ENCODE assay signal across 28 cellular contexts in the genomic region with DNA sequence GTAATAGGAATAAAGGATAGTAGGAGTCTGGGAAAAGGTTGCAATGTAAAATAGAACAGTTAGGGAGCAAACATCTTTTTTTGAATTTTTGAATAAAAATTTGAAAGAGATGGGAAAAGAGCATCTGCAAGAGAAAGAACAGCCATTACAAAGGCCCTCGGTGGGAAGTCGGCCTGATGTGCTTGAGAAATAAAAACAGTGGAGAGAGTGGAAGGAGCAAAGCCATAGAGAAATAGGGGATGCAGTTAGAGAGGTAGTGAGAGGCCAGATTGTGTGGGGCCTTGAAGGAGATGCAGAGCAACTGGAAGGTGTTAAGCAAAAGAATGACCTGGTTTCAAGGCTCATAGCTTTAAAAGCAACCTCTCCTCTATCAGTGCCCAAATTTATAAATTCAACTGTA.
"Had no signal": no experiment of that assay in that cellular context is flagged by ENCODE, and none has a peak within 500 bp of the region (broad histone marks: within the 10 kb centered on the region; RNA-seq: fewer than 3 reads in every experiment).

No MANE protein-coding gene starts in this region.

- H3K9me3 ChIP-seq: ascending aorta, breast epithelium had no signal

- H3K27me3 ChIP-seq: ascending aorta, breast epithelium, cardiac muscle cell, dorsolateral prefrontal cortex had no signal

- H3K4me3 ChIP-seq: ascending aorta, breast epithelium, cardiac muscle cell, coronary artery, dorsolateral prefrontal cortex had no signal

- H3K4me1 ChIP-seq: ascending aorta, breast epithelium had no signal

- H3K4me3 Mint-ChIP-seq: activated CD4-positive, alpha-beta memory T cell treated with anti-CD3 and anti-CD28 coated beads, Interleukin-2, amount 10 ng/mL, durations not matched to agents 7 days and 5 days; activated CD4-positive, alpha-beta T cell treated with anti-CD3 and anti-CD28 coated beads, Interleukin-2, amount 10 ng/mL, durations not matched to agents 7 days and 5 days; activated naive CD4-positive, alpha-beta T cell treated with anti-CD3 and anti-CD28 coated beads, Interleukin-2, amount 10 ng/mL, durations not matched to agents 7 days and 5 days; activated naive CD8-positive, alpha-beta T cell treated with anti-CD3 and anti-CD28 coated beads, Interleukin-2, amount 10 ng/mL, durations not matched to agents 7 days and 5 days; activated T-cell treated with anti-CD3 and anti-CD28 coated beads, Interleukin-2, amount 50 U/mL, for 24 hours; activated T-cell treated with anti-CD3 and anti-CD28 coated beads, Interleukin-2, amount 50 U/mL, for 72 hours; brain; dendritic cell treated with granulocyte-macrophage colony-stimulating factor and Interleukin-4, amounts not matched to agents 40 ng/mL and 50 ng/mL, for 4 days; endodermal cell had no signal

- DNase-seq: activated CD4-positive, alpha-beta memory T cell treated with anti-CD3 and anti-CD28 coated beads, Interleukin-2, amount 10 ng/mL, durations not matched to agents 7 days and 5 days; activated CD4-positive, alpha-beta T cell treated with anti-CD3 and anti-CD28 coated beads for 1 hour; activated CD4-positive, alpha-beta T cell treated with anti-CD3 and anti-CD28 coated beads for 4 hours; activated CD4-positive, alpha-beta T cell treated with anti-CD3 and anti-CD28 coated beads, Interleukin-2, amount 10 ng/mL, durations not matched to agents 7 days and 5 days; activated CD4-positive, alpha-beta T cell treated with anti-CD3 and anti-CD28 coated beads, Interleukin-2, amount 50 U/mL, for 4 hours; activated CD8-positive, alpha-beta memory T cell treated with anti-CD3 and anti-CD28 coated beads, Interleukin-2, amount 50 U/mL, for 48 hours; activated gamma-delta T cell; activated naive CD4-positive, alpha-beta T cell; activated naive CD4-positive, alpha-beta T cell treated with anti-CD3 and anti-CD28 coated beads, Interleukin-2, amount 10 ng/mL, durations not matched to agents 7 days and 5 days; activated naive CD8-positive, alpha-beta T cell treated with anti-CD3 and anti-CD28 coated beads, Interleukin-2, amount 10 ng/mL, durations not matched to agents 7 days and 5 days; activated T-cell treated with anti-CD3 and anti-CD28 coated beads for 4 hours; activated T-cell treated with anti-CD3 and anti-CD28 coated beads, Interleukin-2, amount 50 U/mL, for 24 hours; activated T-cell treated with anti-CD3 and anti-CD28 coated beads, Interleukin-2, amount 50 U/mL, for 72 hours; central memory CD4-positive, alpha-beta T cell; dorsolateral prefrontal cortex; effector memory CD4-positive, alpha-beta T cell; endodermal cell; foreskin fibroblast; head of caudate nucleus; T-helper 2 cell had no signal

- H3K4me1 Mint-ChIP-seq: activated CD4-positive, alpha-beta memory T cell treated with anti-CD3 and anti-CD28 coated beads, Interleukin-2, amount 10 ng/mL, durations not matched to agents 7 days and 5 days; activated CD4-positive, alpha-beta T cell treated with anti-CD3 and anti-CD28 coated beads, Interleukin-2, amount 10 ng/mL, durations not matched to agents 7 days and 5 days; activated naive CD4-positive, alpha-beta T cell treated with anti-CD3 and anti-CD28 coated beads, Interleukin-2, amount 10 ng/mL, durations not matched to agents 7 days and 5 days; activated naive CD8-positive, alpha-beta T cell treated with anti-CD3 and anti-CD28 coated beads, Interleukin-2, amount 10 ng/mL, durations not matched to agents 7 days and 5 days; brain; endodermal cell had no signal

- H3K27ac Mint-ChIP-seq: activated CD4-positive, alpha-beta memory T cell treated with anti-CD3 and anti-CD28 coated beads, Interleukin-2, amount 10 ng/mL, durations not matched to agents 7 days and 5 days; activated CD4-positive, alpha-beta T cell treated with anti-CD3 and anti-CD28 coated beads, Interleukin-2, amount 10 ng/mL, durations not matched to agents 7 days and 5 days; activated naive CD4-positive, alpha-beta T cell treated with anti-CD3 and anti-CD28 coated beads, Interleukin-2, amount 10 ng/mL, durations not matched to agents 7 days and 5 days; activated naive CD4-positive, alpha-beta T cell treated with anti-CD3 and anti-CD28 coated beads, Interleukin-2, amount 50 U/mL, for 72 hours; activated naive CD8-positive, alpha-beta T cell treated with anti-CD3 and anti-CD28 coated beads, Interleukin-2, amount 10 ng/mL, durations not matched to agents 7 days and 5 days; activated T-cell treated with anti-CD3 and anti-CD28 coated beads, Interleukin-2, amount 50 U/mL, for 24 hours; activated T-cell treated with anti-CD3 and anti-CD28 coated beads, Interleukin-2, amount 50 U/mL, for 72 hours; brain; dendritic cell treated with granulocyte-macrophage colony-stimulating factor and Interleukin-4, amounts not matched to agents 40 ng/mL and 50 ng/mL, for 4 days; endodermal cell had no signal

- H3K9me3 Mint-ChIP-seq: activated naive CD4-positive, alpha-beta T cell treated with anti-CD3 and anti-CD28 coated beads, Interleukin-2, amount 10 ng/mL, durations not matched to agents 7 days and 5 days; brain; endodermal cell had no signal

- H3K36me3 Mint-ChIP-seq: activated naive CD4-positive, alpha-beta T cell treated with anti-CD3 and anti-CD28 coated beads, Interleukin-2, amount 10 ng/mL, durations not matched to agents 7 days and 5 days; activated naive CD4-positive, alpha-beta T cell treated with anti-CD3 and anti-CD28 coated beads, Interleukin-2, amount 50 U/mL, for 72 hours; activated naive CD8-positive, alpha-beta T cell treated with anti-CD3 and anti-CD28 coated beads, Interleukin-2, amount 10 ng/mL, durations not matched to agents 7 days and 5 days; brain had no signal

- ATAC-seq: activated naive CD4-positive, alpha-beta T cell treated with anti-CD3 and anti-CD28 coated beads, Interleukin-2, amount 50 U/mL, for 72 hours; activated T-cell treated with anti-CD3 and anti-CD28 coated beads, Interleukin-2, amount 50 U/mL, for 72 hours; esophagus mucosa had no signal

- H3K36me3 ChIP-seq: ascending aorta, breast epithelium, cardiac muscle cell had no signal

- H3K27ac ChIP-seq: ascending aorta, breast epithelium, cardiac muscle cell, coronary artery, dorsolateral prefrontal cortex had no signal

- H3K27me3 Mint-ChIP-seq: activated CD4-positive, alpha-beta memory T cell treated with anti-CD3 and anti-CD28 coated beads, Interleukin-2, amount 10 ng/mL, durations not matched to agents 7 days and 5 days; activated CD4-positive, alpha-beta T cell treated with anti-CD3 and anti-CD28 coated beads, Interleukin-2, amount 10 ng/mL, durations not matched to agents 7 days and 5 days; activated naive CD4-positive, alpha-beta T cell treated with anti-CD3 and anti-CD28 coated beads, Interleukin-2, amount 10 ng/mL, durations not matched to agents 7 days and 5 days; activated naive CD8-positive, alpha-beta T cell treated with anti-CD3 and anti-CD28 coated beads, Interleukin-2, amount 10 ng/mL, durations not matched to agents 7 days and 5 days; activated T-cell treated with anti-CD3 and anti-CD28 coated beads, Interleukin-2, amount 50 U/mL, for 24 hours; dendritic cell treated with granulocyte-macrophage colony-stimulating factor and Interleukin-4, amounts not matched to agents 40 ng/mL and 50 ng/mL, for 4 days had no signal
